In genomic region chr21:45887788-45888187, GRCh38 we compare ENCODE assay signal across 15 cellular contexts.
A peak's percentile ranks its signal among the peaks of the same experiment; 100 is the strongest.
DNase-seq lines count a peak whose midpoint lies in the region; ATAC-seq and TF ChIP-seq lines count a peak whose summit lies in the region.
"Had no signal": no experiment of that assay in that cellular context is flagged by ENCODE, and none has a peak within 500 bp of the region (broad histone marks: within the 10 kb centered on the region; RNA-seq: fewer than 3 reads in every experiment).

No MANE protein-coding gene starts in this region.

- no peak for TF ChIP-seq POLR2A in spleen (IDR thresholded peaks at IDR 0.05)

- no peaks in the 10 kb centered on the region for H3K9me3 ChIP-seq in spleen
- H3K9me3 ChIP-seq: mucosa of descending colon had no signal

- peaks cover 27 to 88% (median 65%) of the 10 kb centered on the region in 6 donors for H3K4me1 ChIP-seq in spleen

- WGBS in spleen, 5 donors: 65 to 87% (median 80%) methylated on average over 15 to 16 of the region's 16 CpGs

- H3K27me3 ChIP-seq in spleen (replicated peaks in 1 of 7): no peaks in the 10 kb centered on the region

- ATAC-seq in Right ventricle myocardium superior (ENCODE audit: poor library complexity) (peak; percentile 85), HG02840 (IDR thresholded peaks at IDR 0.05; ENCODE audit: low FRiP score, unreplicated experiment) (no peak), GM18519 (IDR thresholded peaks at IDR 0.05; ENCODE audit: low FRiP score, unreplicated experiment) (no peak)
- ATAC-seq: activated naive CD8-positive, alpha-beta T cell treated with anti-CD3 and anti-CD28 coated beads, Interleukin-2, amount 50 U/mL, for 24 hours; stimulated activated naive CD8-positive, alpha-beta T cell treated with anti-CD3 and anti-CD28 coated beads, Interleukin-15, Interleukin-2, amounts not matched to agents 100 U/mL and 50 U/mL, for 24 hours had no signal

- DNase-seq in activated effector memory CD4-positive, alpha-beta T cell treated with anti-CD3 and anti-CD28 coated beads, Interleukin-2, amount 50 U/mL, for 16 hours: peak; percentile 59
- no peak for DNase-seq in activated effector memory CD4-positive, alpha-beta T cell treated with Interleukin-2 at 50 U/mL for 16 hours
- peak; percentile 70 for DNase-seq in NCI-H345 treated with DMSO at 0.1 percent for 48 hours (lab: John Stamatoyannopoulos, UW; ENCODE audit: unreplicated experiment)
- peak; percentile 66 for DNase-seq in Right ventricle myocardium superior
- DNase-seq in spleen: peak; percentile 78
- no peak for DNase-seq in KG1 (lab: John Stamatoyannopoulos, UW)
- DNase-seq: activated CD4-positive, alpha-beta T cell treated with anti-CD3 and anti-CD28 coated beads for 1 hour; activated naive CD8-positive, alpha-beta T cell treated with anti-CD3 and anti-CD28 coated beads, Interleukin-2, amount 50 U/mL, for 24 hours; effector CD4-positive, alpha-beta T cell; NCI-H1436; NCI-H82; stimulated activated naive CD8-positive, alpha-beta T cell treated with anti-CD3 and anti-CD28 coated beads, Interleukin-15, Interleukin-2, amounts not matched to agents 100 U/mL and 50 U/mL, for 24 hours had no signal

- no peak overlapping the region for H3K4me3 ChIP-seq in spleen
- H3K4me3 ChIP-seq: mucosa of descending colon had no signal

- intact Hi-C loops in Right ventricle myocardium superior (cut with DNase I) (no loop called here), spleen (cut with DNase I; ENCODE audit: low total_unique reads) (no loop called here)

- H3K36me3 ChIP-seq in spleen: no peaks in the 10 kb centered on the region

- H3K27ac ChIP-seq in spleen: peak overlapping the region in 5 of 8 donors; percentile 68 to 86 (median 83)

- TF ChIP-seq CTCF in spleen (IDR thresholded peaks at IDR 0.05 in 8 of 11, conservative IDR thresholded peaks at IDR 0.05 in 3 of 11): no peak

Comparison
In these comparisons a context has a peak if more than half of its experiments do, and no peak if none do; other contexts are left out.
1. DNase-seq: peak in activated effector memory CD4-positive, alpha-beta T cell treated with anti-CD3 and anti-CD28 coated beads, Interleukin-2, amount 50 U/mL, for 16 hours (single experiment), NCI-H345 treated with DMSO at 0.1 percent for 48 hours (single experiment), Right ventricle myocardium superior (single experiment) and spleen (single experiment); none in activated effector memory CD4-positive, alpha-beta T cell treated with Interleukin-2 at 50 U/mL for 16 hours (single experiment) and KG1 (single experiment).